In the genomic region with DNA sequence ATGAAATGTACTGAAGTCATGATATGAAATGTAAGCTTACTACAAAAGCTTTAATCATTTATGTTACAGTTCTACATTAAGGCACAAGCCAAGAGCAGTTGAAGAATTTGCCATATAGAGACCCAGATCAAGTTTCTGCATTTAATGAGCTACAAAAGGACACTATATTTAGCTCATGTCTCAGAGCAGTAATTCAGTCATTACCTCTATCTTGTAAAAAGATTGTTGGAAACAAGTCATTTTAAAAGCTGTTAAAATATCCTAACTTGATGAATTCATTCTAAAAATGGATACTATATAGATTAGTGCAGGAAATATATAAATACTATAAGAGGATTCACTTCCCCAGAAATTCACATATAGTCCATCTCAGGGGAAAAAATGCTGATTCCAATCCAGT, we compare ENCODE assay signal across 1 cellular context.
TF ChIP-seq lines count a peak whose summit lies in the region.

No MANE protein-coding gene starts in this region.

TF ChIP-seq in HEK293, 187 proteins besides CTCF, POLR2A, EP300 and RAD21 (continued from another document and continues in another):
- TF ChIP-seq, protein P1, sequence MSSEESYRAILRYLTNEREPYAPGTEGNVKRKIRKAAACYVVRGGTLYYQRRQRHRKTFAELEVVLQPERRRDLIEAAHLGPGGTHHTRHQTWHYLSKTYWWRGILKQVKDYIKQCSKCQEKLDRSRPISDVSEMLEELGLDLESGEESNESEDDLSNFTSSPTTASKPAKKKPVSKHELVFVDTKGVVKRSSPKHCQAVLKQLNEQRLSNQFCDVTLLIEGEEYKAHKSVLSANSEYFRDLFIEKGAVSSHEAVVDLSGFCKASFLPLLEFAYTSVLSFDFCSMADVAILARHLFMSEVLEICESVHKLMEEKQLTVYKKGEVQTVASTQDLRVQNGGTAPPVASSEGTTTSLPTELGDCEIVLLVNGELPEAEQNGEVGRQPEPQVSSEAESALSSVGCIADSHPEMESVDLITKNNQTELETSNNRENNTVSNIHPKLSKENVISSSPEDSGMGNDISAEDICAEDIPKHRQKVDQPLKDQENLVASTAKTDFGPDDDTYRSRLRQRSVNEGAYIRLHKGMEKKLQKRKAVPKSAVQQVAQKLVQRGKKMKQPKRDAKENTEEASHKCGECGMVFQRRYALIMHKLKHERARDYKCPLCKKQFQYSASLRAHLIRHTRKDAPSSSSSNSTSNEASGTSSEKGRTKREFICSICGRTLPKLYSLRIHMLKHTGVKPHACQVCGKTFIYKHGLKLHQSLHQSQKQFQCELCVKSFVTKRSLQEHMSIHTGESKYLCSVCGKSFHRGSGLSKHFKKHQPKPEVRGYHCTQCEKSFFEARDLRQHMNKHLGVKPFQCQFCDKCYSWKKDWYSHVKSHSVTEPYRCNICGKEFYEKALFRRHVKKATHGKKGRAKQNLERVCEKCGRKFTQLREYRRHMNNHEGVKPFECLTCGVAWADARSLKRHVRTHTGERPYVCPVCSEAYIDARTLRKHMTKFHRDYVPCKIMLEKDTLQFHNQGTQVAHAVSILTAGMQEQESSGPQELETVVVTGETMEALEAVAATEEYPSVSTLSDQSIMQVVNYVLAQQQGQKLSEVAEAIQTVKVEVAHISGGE (tag by site-specific recombination; conservative IDR thresholded peaks at IDR 0.05; ENCODE audit: low read depth), result no peak
- TF ChIP-seq ZNF23 (tag by site-specific recombination; IDR thresholded peaks at IDR 0.05; ENCODE audit: borderline replicate concordance) (no peak), HOXC10 (CRISPR knock-in tag; IDR thresholded peaks at IDR 0.05) (no peak), GLIS2 (tag by site-specific recombination; IDR thresholded peaks at IDR 0.05) (no peak), ZNF521 (tag by site-specific recombination; IDR thresholded peaks at IDR 0.05) (no peak), ZNF423 (tag by site-specific recombination; IDR thresholded peaks at IDR 0.05) (no peak), ZNF112 (tag by site-specific recombination; IDR thresholded peaks at IDR 0.05) (no peak), ZNF558 (tag by site-specific recombination; IDR thresholded peaks at IDR 0.05) (no peak), ZNF133 (tag by site-specific recombination; IDR thresholded peaks at IDR 0.05) (no peak), ZNF677 (tag by site-specific recombination; IDR thresholded peaks at IDR 0.05) (no peak), ZNF292 (tag by site-specific recombination; IDR thresholded peaks at IDR 0.05; ENCODE audit: borderline replicate concordance, low read depth) (no peak), ZNF501 (tag by site-specific recombination; IDR thresholded peaks at IDR 0.05) (no peak; the same call in 1 of the 2 replicates), BCL11B (tag by site-specific recombination; IDR thresholded peaks at IDR 0.05; ENCODE audit: low read depth) (0 out of 2 replicates have a peak, but pooled peaks have one; percentile 57), MYNN (tag by site-specific recombination; IDR thresholded peaks at IDR 0.05; ENCODE audit: borderline replicate concordance) (no peak), ZNF311 (tag by site-specific recombination; IDR thresholded peaks at IDR 0.05; ENCODE audit: borderline replicate concordance) (no peak), ZNF621 (tag by site-specific recombination; IDR thresholded peaks at IDR 0.05) (no peak), ZNF654 (tag by site-specific recombination; IDR thresholded peaks at IDR 0.05; ENCODE audit: low read depth) (no peak; the same call in 1 of the 2 replicates), GLI2 (tag by site-specific recombination; IDR thresholded peaks at IDR 0.05; ENCODE audit: borderline replicate concordance, low read depth) (no peak), KLF1 (tag by site-specific recombination; IDR thresholded peaks at IDR 0.05) (no peak), ZNF391 (tag by site-specific recombination; IDR thresholded peaks at IDR 0.05; ENCODE audit: borderline replicate concordance, low read depth) (no peak), ZNF785 (tag by site-specific recombination; IDR thresholded peaks at IDR 0.05) (no peak), ZBTB8A (tag by site-specific recombination; IDR thresholded peaks at IDR 0.05) (no peak), ZNF549 (tag by site-specific recombination; IDR thresholded peaks at IDR 0.05) (no peak), ZFP41 (tag by site-specific recombination; IDR thresholded peaks at IDR 0.05; ENCODE audit: borderline replicate concordance) (no peak), KLF8 (tag by site-specific recombination; IDR thresholded peaks at IDR 0.05) (peak; percentile 38; the same call in 1 of the 2 replicates), KLF10 (tag by site-specific recombination; IDR thresholded peaks at IDR 0.05) (no peak; the same call in 1 of the 2 replicates), ZNF132 (tag by site-specific recombination; IDR thresholded peaks at IDR 0.05; ENCODE audit: borderline replicate concordance) (no peak), ZNF24 (tag by site-specific recombination; IDR thresholded peaks at IDR 0.05) (no peak), ZNF404 (tag by site-specific recombination; IDR thresholded peaks at IDR 0.05) (no peak), ZNF302 (tag by site-specific recombination; IDR thresholded peaks at IDR 0.05; ENCODE audit: low read depth) (no peak), ZNF274 (IDR thresholded peaks at IDR 0.05; ENCODE audit: low read length) (no peak), ZNF274 (tag by site-specific recombination; IDR thresholded peaks at IDR 0.05; ENCODE audit: borderline replicate concordance) (no peak), GLIS1 (tag by site-specific recombination; IDR thresholded peaks at IDR 0.05) (no peak), HOXD13 (CRISPR knock-in tag; IDR thresholded peaks at IDR 0.05; ENCODE audit: borderline replicate concordance) (no peak), TRIM28 (IDR thresholded peaks at IDR 0.05; ENCODE audit: borderline replicate concordance, low read length) (peak; percentile 52; the same call in 1 of the 2 replicates), ZNF473 (tag by site-specific recombination; IDR thresholded peaks at IDR 0.05) (no peak), ZNF202 (tag by site-specific recombination; IDR thresholded peaks at IDR 0.05; ENCODE audit: borderline replicate concordance) (no peak), ZNF48 (tag by site-specific recombination; IDR thresholded peaks at IDR 0.05) (no peak), FEZF1 (tag by site-specific recombination; IDR thresholded peaks at IDR 0.05) (peak; percentile 60; the same call in 1 of the 2 replicates)
- TF ChIP-seq, protein P2, sequence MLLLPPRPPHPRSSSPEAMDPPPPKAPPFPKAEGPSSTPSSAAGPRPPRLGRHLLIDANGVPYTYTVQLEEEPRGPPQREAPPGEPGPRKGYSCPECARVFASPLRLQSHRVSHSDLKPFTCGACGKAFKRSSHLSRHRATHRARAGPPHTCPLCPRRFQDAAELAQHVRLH (tag by site-specific recombination; IDR thresholded peaks at IDR 0.05), result no peak
- TF ChIP-seq, protein P3, sequence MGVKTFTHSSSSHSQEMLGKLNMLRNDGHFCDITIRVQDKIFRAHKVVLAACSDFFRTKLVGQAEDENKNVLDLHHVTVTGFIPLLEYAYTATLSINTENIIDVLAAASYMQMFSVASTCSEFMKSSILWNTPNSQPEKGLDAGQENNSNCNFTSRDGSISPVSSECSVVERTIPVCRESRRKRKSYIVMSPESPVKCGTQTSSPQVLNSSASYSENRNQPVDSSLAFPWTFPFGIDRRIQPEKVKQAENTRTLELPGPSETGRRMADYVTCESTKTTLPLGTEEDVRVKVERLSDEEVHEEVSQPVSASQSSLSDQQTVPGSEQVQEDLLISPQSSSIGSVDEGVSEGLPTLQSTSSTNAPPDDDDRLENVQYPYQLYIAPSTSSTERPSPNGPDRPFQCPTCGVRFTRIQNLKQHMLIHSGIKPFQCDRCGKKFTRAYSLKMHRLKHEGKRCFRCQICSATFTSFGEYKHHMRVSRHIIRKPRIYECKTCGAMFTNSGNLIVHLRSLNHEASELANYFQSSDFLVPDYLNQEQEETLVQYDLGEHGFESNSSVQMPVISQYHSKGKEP (tag by site-specific recombination; IDR thresholded peaks at IDR 0.05), result peak; percentile 43; the same call in 1 of the 2 replicates
- TF ChIP-seq, protein P4, sequence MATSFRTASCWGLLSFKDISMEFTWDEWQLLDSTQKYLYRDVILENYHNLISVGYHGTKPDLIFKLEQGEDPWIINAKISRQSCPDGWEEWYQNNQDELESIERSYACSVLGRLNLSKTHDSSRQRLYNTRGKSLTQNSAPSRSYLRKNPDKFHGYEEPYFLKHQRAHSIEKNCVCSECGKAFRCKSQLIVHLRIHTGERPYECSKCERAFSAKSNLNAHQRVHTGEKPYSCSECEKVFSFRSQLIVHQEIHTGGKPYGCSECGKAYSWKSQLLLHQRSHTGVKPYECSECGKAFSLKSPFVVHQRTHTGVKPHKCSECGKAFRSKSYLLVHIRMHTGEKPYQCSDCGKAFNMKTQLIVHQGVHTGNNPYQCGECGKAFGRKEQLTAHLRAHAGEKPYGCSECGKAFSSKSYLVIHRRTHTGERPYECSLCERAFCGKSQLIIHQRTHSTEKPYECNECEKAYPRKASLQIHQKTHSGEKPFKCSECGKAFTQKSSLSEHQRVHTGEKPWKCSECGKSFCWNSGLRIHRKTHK (tag by site-specific recombination; IDR thresholded peaks at IDR 0.05), result no peak
- TF ChIP-seq, protein P5, sequence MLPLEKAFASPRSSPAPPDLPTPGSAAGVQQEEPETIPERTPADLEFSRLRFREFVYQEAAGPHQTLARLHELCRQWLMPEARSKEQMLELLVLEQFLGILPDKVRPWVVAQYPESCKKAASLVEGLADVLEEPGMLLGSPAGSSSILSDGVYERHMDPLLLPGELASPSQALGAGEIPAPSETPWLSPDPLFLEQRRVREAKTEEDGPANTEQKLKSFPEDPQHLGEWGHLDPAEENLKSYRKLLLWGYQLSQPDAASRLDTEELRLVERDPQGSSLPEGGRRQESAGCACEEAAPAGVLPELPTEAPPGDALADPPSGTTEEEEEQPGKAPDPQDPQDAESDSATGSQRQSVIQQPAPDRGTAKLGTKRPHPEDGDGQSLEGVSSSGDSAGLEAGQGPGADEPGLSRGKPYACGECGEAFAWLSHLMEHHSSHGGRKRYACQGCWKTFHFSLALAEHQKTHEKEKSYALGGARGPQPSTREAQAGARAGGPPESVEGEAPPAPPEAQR (tag by site-specific recombination; IDR thresholded peaks at IDR 0.05), result no peak
- TF ChIP-seq, protein P6, sequence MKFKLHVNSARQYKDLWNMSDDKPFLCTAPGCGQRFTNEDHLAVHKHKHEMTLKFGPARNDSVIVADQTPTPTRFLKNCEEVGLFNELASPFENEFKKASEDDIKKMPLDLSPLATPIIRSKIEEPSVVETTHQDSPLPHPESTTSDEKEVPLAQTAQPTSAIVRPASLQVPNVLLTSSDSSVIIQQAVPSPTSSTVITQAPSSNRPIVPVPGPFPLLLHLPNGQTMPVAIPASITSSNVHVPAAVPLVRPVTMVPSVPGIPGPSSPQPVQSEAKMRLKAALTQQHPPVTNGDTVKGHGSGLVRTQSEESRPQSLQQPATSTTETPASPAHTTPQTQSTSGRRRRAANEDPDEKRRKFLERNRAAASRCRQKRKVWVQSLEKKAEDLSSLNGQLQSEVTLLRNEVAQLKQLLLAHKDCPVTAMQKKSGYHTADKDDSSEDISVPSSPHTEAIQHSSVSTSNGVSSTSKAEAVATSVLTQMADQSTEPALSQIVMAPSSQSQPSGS (tag by site-specific recombination; IDR thresholded peaks at IDR 0.05; ENCODE audit: low read depth), result no peak
- TF ChIP-seq, protein P7, sequence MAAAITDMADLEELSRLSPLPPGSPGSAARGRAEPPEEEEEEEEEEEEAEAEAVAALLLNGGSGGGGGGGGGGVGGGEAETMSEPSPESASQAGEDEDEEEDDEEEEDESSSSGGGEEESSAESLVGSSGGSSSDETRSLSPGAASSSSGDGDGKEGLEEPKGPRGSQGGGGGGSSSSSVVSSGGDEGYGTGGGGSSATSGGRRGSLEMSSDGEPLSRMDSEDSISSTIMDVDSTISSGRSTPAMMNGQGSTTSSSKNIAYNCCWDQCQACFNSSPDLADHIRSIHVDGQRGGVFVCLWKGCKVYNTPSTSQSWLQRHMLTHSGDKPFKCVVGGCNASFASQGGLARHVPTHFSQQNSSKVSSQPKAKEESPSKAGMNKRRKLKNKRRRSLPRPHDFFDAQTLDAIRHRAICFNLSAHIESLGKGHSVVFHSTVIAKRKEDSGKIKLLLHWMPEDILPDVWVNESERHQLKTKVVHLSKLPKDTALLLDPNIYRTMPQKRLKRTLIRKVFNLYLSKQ (tag by site-specific recombination; IDR thresholded peaks at IDR 0.05; ENCODE audit: borderline replicate concordance), result no peak
- TF ChIP-seq, protein P8, sequence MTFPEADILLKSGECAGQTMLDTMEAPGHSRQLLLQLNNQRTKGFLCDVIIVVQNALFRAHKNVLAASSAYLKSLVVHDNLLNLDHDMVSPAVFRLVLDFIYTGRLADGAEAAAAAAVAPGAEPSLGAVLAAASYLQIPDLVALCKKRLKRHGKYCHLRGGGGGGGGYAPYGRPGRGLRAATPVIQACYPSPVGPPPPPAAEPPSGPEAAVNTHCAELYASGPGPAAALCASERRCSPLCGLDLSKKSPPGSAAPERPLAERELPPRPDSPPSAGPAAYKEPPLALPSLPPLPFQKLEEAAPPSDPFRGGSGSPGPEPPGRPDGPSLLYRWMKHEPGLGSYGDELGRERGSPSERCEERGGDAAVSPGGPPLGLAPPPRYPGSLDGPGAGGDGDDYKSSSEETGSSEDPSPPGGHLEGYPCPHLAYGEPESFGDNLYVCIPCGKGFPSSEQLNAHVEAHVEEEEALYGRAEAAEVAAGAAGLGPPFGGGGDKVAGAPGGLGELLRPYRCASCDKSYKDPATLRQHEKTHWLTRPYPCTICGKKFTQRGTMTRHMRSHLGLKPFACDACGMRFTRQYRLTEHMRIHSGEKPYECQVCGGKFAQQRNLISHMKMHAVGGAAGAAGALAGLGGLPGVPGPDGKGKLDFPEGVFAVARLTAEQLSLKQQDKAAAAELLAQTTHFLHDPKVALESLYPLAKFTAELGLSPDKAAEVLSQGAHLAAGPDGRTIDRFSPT (tag by site-specific recombination; IDR thresholded peaks at IDR 0.05), result no peak
- TF ChIP-seq, protein P9, sequence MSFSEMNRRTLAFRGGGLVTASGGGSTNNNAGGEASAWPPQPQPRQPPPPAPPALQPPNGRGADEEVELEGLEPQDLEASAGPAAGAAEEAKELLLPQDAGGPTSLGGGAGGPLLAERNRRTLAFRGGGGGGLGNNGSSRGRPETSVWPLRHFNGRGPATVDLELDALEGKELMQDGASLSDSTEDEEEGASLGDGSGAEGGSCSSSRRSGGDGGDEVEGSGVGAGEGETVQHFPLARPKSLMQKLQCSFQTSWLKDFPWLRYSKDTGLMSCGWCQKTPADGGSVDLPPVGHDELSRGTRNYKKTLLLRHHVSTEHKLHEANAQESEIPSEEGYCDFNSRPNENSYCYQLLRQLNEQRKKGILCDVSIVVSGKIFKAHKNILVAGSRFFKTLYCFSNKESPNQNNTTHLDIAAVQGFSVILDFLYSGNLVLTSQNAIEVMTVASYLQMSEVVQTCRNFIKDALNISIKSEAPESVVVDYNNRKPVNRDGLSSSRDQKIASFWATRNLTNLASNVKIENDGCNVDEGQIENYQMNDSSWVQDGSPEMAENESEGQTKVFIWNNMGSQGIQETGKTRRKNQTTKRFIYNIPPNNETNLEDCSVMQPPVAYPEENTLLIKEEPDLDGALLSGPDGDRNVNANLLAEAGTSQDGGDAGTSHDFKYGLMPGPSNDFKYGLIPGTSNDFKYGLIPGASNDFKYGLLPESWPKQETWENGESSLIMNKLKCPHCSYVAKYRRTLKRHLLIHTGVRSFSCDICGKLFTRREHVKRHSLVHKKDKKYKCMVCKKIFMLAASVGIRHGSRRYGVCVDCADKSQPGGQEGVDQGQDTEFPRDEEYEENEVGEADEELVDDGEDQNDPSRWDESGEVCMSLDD (tag by site-specific recombination; IDR thresholded peaks at IDR 0.05), result no peak
